Comparison of ENCODE assay signal across 8 cellular contexts in the genomic region with DNA sequence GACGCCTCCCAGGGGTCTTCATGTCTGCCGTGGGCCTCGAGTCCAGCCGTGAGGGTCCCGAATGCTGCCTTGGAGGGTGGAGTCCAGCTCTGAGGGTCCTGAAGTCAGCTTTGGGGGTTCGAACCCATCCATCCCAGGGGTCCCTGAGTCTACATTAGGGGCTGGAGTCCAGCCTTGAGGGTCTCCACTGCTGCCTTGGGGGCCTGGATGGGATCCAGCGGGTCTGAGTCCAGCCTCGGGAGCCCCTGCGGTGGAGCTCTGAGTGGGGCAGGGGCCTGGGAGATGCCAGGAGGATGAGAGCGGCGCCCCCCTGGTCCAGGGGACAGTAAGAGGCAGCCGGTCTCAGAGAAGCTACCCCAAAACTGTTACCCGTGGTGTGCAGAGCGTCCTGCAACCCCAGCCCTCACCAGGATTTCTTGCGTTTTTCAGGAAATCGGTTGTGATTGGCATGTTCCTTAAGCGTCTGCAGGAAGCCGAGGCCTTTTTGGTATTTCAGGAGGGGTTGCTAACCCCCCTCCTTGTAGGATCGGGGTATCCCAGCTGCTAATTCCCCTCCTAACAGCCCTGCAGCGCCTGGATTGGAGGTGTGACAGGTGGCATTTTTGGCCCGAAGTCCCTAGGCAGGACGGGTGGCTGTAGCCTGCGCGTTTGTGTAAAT. TPM values are rescaled to one million over a fixed set of nuclear protein-coding genes. Genes with fewer than 3 reads are reported as not detected.
A peak's percentile ranks its signal among the peaks of the same experiment; 100 is the strongest.
DNase-seq lines count a peak whose midpoint lies in the region; ATAC-seq and TF ChIP-seq lines count a peak whose summit lies in the region.

No MANE protein-coding gene starts in this region.

- intact Hi-C loops in left ventricle myocardium superior (cut with micrococcal nuclease) (no loop called here), gastrocnemius medialis (cut with DNase I; ENCODE audit: low total_unique reads) (no loop called here)

- POLR2A ChIA-PET in activated CD8-positive, alpha-beta T cell treated with anti-CD3 and anti-CD28 coated beads, Interleukin-2, amount 10 ng/mL, durations not matched to agents 7 days and 5 days (lab: Charles Lee): no interaction called here

- WGBS in GM23248 (ENCODE audit: low coverage in 1 of 2, low lambda C conversion rate in 2 of 2, missing lambda C conversion rate in 2 of 2), 2 experiments: 11% methylated on average over 21 to 24 of the region's 24 CpGs

- no peaks in the 10 kb centered on the region for H3K9me3 ChIP-seq in GM23248 (ENCODE audit: low read depth)
- H3K9me3 ChIP-seq in gastrocnemius medialis: no peaks in the 10 kb centered on the region

- no peaks in the 10 kb centered on the region for H3K9me3 Mint-ChIP-seq in activated CD8-positive, alpha-beta T cell treated with anti-CD3 and anti-CD28 coated beads, Interleukin-2, amount 10 ng/mL, durations not matched to agents 7 days and 5 days (ENCODE audit: insufficient read depth)

- peak overlapping the region; percentile 91 for H3K9ac ChIP-seq in GM23248

- CTCF ChIA-PET in activated CD8-positive, alpha-beta T cell treated with anti-CD3 and anti-CD28 coated beads, Interleukin-2, amount 10 ng/mL, durations not matched to agents 7 days and 5 days (lab: Charles Lee): no interaction called here

- peaks cover 34% of the 10 kb centered on the region for H3K4me1 Mint-ChIP-seq in activated CD8-positive, alpha-beta T cell treated with anti-CD3 and anti-CD28 coated beads, Interleukin-2, amount 10 ng/mL, durations not matched to agents 7 days and 5 days (ENCODE audit: low read depth)

- peak overlapping the region; percentile 77 for H3K4me3 ChIP-seq in GM23248
- peak overlapping the region; percentile 86 to 94 (median 90) for H3K4me3 ChIP-seq in gastrocnemius medialis

- no peaks in the 10 kb centered on the region for H3K27me3 Mint-ChIP-seq in activated CD8-positive, alpha-beta T cell treated with anti-CD3 and anti-CD28 coated beads, Interleukin-2, amount 10 ng/mL, durations not matched to agents 7 days and 5 days (ENCODE audit: low read depth)

- TF ChIP-seq CTCF in gastrocnemius medialis (IDR thresholded peaks at IDR 0.05 in 4 of 5, conservative IDR thresholded peaks at IDR 0.05 in 1 of 5): no peak

- no peak for TF ChIP-seq POLR2A in gastrocnemius medialis (IDR thresholded peaks at IDR 0.05)

- H3K4me2 ChIP-seq in GM23248 (ENCODE audit: unreplicated experiment): peak overlapping the region; percentile 94

- H4K20me1 ChIP-seq in GM23248 (ENCODE audit: insufficient read depth): no peaks in the 10 kb centered on the region

- peak overlapping the region; percentile 84 for H3K4me3 Mint-ChIP-seq in activated CD8-positive, alpha-beta T cell treated with anti-CD3 and anti-CD28 coated beads, Interleukin-2, amount 10 ng/mL, durations not matched to agents 7 days and 5 days

- ATAC-seq in activated CD8-positive, alpha-beta T cell treated with anti-CD3 and anti-CD28 coated beads, Interleukin-2, amount 10 ng/mL, durations not matched to agents 7 days and 5 days: no peak
- ATAC-seq in left ventricle myocardium superior (no peak), gastrocnemius medialis (no peak), HG03565 (IDR thresholded peaks at IDR 0.05; ENCODE audit: unreplicated experiment) (no peak)

- no peak overlapping the region for H3K27ac ChIP-seq in GM23248
- H3K27ac ChIP-seq in gastrocnemius medialis: peak overlapping the region in 3 of 4 donors; percentile 17 to 91 (median 83)

- peaks cover 12% of the 10 kb centered on the region; the same call in 1 of the 2 replicates for H3K79me2 ChIP-seq in GM23248 (ENCODE audit: insufficient read depth)

- no peaks in the 10 kb centered on the region for H3K9me2 ChIP-seq in GM23248 (ENCODE audit: insufficient read depth)

- H3K36me3 ChIP-seq in GM23248 (ENCODE audit: low read depth) (no peaks in the 10 kb centered on the region), gastrocnemius medialis (peaks cover 0 to under 1% of the 10 kb centered on the region in 2 donors)

- H3K4me1 ChIP-seq in GM23248 (ENCODE audit: insufficient read depth) (no peaks in the 10 kb centered on the region), gastrocnemius medialis (peaks cover 9 to 22% of the 10 kb centered on the region in 2 donors)

- DNase-seq in GM23248: peak; percentile 46
- DNase-seq in activated CD8-positive, alpha-beta T cell treated with anti-CD3 and anti-CD28 coated beads, Interleukin-2, amount 10 ng/mL, durations not matched to agents 7 days and 5 days: no peak
- DNase-seq in left ventricle myocardium superior: peak; percentile 47
- no peak for DNase-seq in gastrocnemius medialis
- no peak for DNase-seq in T-helper 9 cell
- no peak for DNase-seq in HT-29 (ENCODE audit: low spot score)
- no peak for DNase-seq in NCI-H128 (lab: John Stamatoyannopoulos, UW; ENCODE audit: unreplicated experiment)

- H3K36me3 Mint-ChIP-seq in activated CD8-positive, alpha-beta T cell treated with anti-CD3 and anti-CD28 coated beads, Interleukin-2, amount 10 ng/mL, durations not matched to agents 7 days and 5 days (ENCODE audit: low read depth): peaks cover 6% of the 10 kb centered on the region

- peak overlapping the region; percentile 87 for H3K27ac Mint-ChIP-seq in activated CD8-positive, alpha-beta T cell treated with anti-CD3 and anti-CD28 coated beads, Interleukin-2, amount 10 ng/mL, durations not matched to agents 7 days and 5 days

- H3F3A ChIP-seq in GM23248 (ENCODE audit: insufficient read depth): 0 out of 2 replicates have a peak, but pooled peaks cover 4% of the 10 kb centered on the region

- no peak overlapping the region; the same call in 1 of the 2 replicates for H2AFZ ChIP-seq in GM23248

- in situ Hi-C loops in GM23248 (cut with MboI): no loop called here
- in situ Hi-C loops in gastrocnemius medialis (cut with MboI; ENCODE audit: low sequenced_read_pairs in 4 of 4): loop anchor here in 1 of 4 donors (10.0 kb wide), 1 partner anchor 65 kb away; a partner anchor contains a TSS

- no peaks in the 10 kb centered on the region for H3K27me3 ChIP-seq in GM23248 (replicated peaks; ENCODE audit: insufficient read depth)
- H3K27me3 ChIP-seq in gastrocnemius medialis: peaks cover 0 to 7% (median 6%) of the 10 kb centered on the region in 3 donors

RNA-seq across cellular contexts. Expression of a gene that starts 1.7 kb away (rescaled TPM):
- total RNA-seq in GM23248 (2014; rRNA removed; shearing (Covaris generic)): 32.4 and 34.5 TPM in 2 replicates
- 28.1 TPM in 2 replicates for polyA plus RNA-seq in GM23248 (2016; fragmentation: Nextera tagmentation; extraction: Ambion mirVana)
- total RNA-seq in activated CD8-positive, alpha-beta T cell treated with anti-CD3 and anti-CD28 coated beads, Interleukin-2, amount 10 ng/mL, durations not matched to agents 7 days and 5 days: 10 to 100 TPM; 55.7 to 59.9 TPM
- total RNA-seq in left ventricle myocardium superior (51.9 TPM), gastrocnemius medialis (10 to 100 TPM; 40.1 to 79.4 (median 46.9) TPM)
- 111 and 120 TPM in 2 replicates for total RNA-seq in HT-29 (2014; rRNA removed; shearing (Covaris generic))

RNA-seq across cellular contexts. Expression of a gene that starts 39.1 kb away (rescaled TPM):
- 2.1 and 4.3 TPM in 2 replicates for total RNA-seq in GM23248 (2014; rRNA removed; shearing (Covaris generic))
- polyA plus RNA-seq in GM23248 (2016; fragmentation: Nextera tagmentation; extraction: Ambion mirVana): 3.3 and 3.4 TPM in 2 replicates
- total RNA-seq in activated CD8-positive, alpha-beta T cell treated with anti-CD3 and anti-CD28 coated beads, Interleukin-2, amount 10 ng/mL, durations not matched to agents 7 days and 5 days: 10 to 100 TPM; 44.5 to 50.2 TPM
- total RNA-seq in left ventricle myocardium superior (6.8 TPM), gastrocnemius medialis (1 to 10 TPM in 1 of 4 donors, under 1 TPM in 3; 0.36 to 1.7 (median 0.66) TPM)
- 58.2 and 68.3 TPM in 2 replicates for total RNA-seq in HT-29 (2014; rRNA removed; shearing (Covaris generic))

Comparison
In these comparisons a context has a peak if more than half of its experiments do, and no peak if none do; other contexts are left out.
1. DNase-seq: peak in GM23248 (single experiment) and left ventricle myocardium superior (single experiment); none in activated CD8-positive, alpha-beta T cell treated with anti-CD3 and anti-CD28 coated beads, Interleukin-2, amount 10 ng/mL, durations not matched to agents 7 days and 5 days (single experiment), gastrocnemius medialis (0 of 2), T-helper 9 cell (single experiment), HT-29 (single experiment) and NCI-H128 (single experiment).